In the genomic region with DNA sequence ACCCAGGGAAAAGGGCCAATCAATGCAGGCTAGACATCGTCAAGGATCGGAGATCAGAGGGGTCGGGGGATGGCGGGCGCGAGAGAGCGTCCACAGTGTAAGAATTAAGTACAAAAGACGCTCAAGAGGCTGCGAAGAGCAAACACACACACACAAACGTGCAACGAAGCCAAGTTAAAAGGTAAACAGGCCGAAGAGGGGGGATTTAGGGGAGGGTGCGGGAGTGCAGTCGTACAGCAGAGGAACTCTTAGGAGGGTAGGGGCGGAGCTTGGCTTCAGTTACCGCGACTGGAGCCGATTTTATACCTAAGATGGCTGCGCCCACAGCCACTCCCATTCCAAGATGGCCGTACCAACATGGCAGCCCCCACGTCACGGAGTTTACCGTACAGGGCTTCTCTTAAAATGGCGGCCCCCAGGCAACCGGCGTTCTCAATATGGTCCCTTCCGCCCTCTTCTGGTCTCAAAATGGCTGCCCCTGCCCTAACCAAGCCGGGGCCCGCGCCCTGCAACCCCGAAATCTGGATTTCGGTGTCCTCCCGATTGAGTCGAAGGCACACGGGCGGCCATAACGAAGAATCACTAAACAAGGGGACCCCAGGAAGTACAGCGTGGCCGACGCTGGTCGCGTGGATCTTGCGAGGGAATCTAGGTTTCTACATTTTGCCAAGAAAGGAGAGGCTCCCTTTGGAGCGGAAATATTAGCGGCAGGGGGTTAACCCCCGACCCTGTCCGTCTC, we compare ENCODE assay signal across 1 cellular context.
TF ChIP-seq lines count a peak whose summit lies in the region.

No MANE protein-coding gene starts in this region.

TF ChIP-seq in SK-N-SH, 30 proteins besides CTCF, POLR2A, EP300 and RAD21 (continued from another document):
- TF ChIP-seq, protein P1, sequence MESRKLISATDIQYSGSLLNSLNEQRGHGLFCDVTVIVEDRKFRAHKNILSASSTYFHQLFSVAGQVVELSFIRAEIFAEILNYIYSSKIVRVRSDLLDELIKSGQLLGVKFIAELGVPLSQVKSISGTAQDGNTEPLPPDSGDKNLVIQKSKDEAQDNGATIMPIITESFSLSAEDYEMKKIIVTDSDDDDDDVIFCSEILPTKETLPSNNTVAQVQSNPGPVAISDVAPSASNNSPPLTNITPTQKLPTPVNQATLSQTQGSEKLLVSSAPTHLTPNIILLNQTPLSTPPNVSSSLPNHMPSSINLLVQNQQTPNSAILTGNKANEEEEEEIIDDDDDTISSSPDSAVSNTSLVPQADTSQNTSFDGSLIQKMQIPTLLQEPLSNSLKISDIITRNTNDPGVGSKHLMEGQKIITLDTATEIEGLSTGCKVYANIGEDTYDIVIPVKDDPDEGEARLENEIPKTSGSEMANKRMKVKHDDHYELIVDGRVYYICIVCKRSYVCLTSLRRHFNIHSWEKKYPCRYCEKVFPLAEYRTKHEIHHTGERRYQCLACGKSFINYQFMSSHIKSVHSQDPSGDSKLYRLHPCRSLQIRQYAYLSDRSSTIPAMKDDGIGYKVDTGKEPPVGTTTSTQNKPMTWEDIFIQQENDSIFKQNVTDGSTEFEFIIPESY (IDR thresholded peaks at IDR 0.05; ENCODE audit: borderline replicate concordance, low read depth), result no peak
- TF ChIP-seq FOSL2 (IDR thresholded peaks at IDR 0.05; ENCODE audit: borderline replicate concordance, low read depth) (no peak), RCOR1 (IDR thresholded peaks at IDR 0.05; ENCODE audit: low read length) (peak; percentile 27), MEF2A (IDR thresholded peaks at IDR 0.05; ENCODE audit: borderline replicate concordance, low read depth) (no peak), CHD2 (IDR thresholded peaks at IDR 0.05; ENCODE audit: low read length, partially characterized antibody) (peak; percentile 85), EZH2phosphoT487 (IDR thresholded peaks at IDR 0.05; ENCODE audit: borderline replicate concordance, low read depth) (no peak), FOXM1 (IDR thresholded peaks at IDR 0.05; ENCODE audit: low read depth) (no peak), NFIC (IDR thresholded peaks at IDR 0.05; ENCODE audit: borderline replicate concordance) (no peak), SIN3A (IDR thresholded peaks at IDR 0.05; ENCODE audit: borderline replicate concordance, low read depth, low read length) (0 out of 2 replicates have a peak, but pooled peaks have one; percentile 62), SMC3 (IDR thresholded peaks at IDR 0.05; ENCODE audit: low read depth, low read length) (no peak), NRF1 (IDR thresholded peaks at IDR 0.05; ENCODE audit: low read depth, low read length) (no peak), YY1 (IDR thresholded peaks at IDR 0.05; ENCODE audit: low read depth) (peak; percentile 100), JUND (IDR thresholded peaks at IDR 0.05) (peak; percentile 56; the same call in 1 of the 2 replicates), MAX (IDR thresholded peaks at IDR 0.05; ENCODE audit: low read depth) (no peak), RFX5 (IDR thresholded peaks at IDR 0.05; ENCODE audit: low read length) (no peak), GATA2 (CRISPR knock-in tag; IDR thresholded peaks at IDR 0.05) (no peak), FOXJ3 (CRISPR knock-in tag; IDR thresholded peaks at IDR 0.05) (no peak; the same call in 1 of the 2 replicates), MXI1 (IDR thresholded peaks at IDR 0.05; ENCODE audit: low read depth, low read length) (0 out of 2 replicates have a peak, but pooled peaks have one; percentile 3), TEAD4 (IDR thresholded peaks at IDR 0.05; ENCODE audit: borderline replicate concordance, insufficient read depth) (peak; percentile 95), REST (IDR thresholded peaks at IDR 0.05; ENCODE audit: low read depth, low read length) (no peak), TCF12 (IDR thresholded peaks at IDR 0.05) (peak; percentile 14; the same call in 1 of the 2 replicates), RXRA (IDR thresholded peaks at IDR 0.05; ENCODE audit: borderline replicate concordance, low read depth) (no peak), GABPA (IDR thresholded peaks at IDR 0.05; ENCODE audit: low read depth) (peak; percentile 72)
- TF ChIP-seq, protein P2, sequence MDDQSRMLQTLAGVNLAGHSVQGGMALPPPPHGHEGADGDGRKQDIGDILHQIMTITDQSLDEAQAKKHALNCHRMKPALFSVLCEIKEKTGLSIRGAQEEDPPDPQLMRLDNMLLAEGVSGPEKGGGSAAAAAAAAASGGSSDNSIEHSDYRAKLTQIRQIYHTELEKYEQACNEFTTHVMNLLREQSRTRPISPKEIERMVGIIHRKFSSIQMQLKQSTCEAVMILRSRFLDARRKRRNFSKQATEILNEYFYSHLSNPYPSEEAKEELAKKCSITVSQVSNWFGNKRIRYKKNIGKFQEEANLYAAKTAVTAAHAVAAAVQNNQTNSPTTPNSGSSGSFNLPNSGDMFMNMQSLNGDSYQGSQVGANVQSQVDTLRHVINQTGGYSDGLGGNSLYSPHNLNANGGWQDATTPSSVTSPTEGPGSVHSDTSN (IDR thresholded peaks at IDR 0.05), result peak; percentile 45; the same call in 1 of the 2 replicates
- TF ChIP-seq, protein P3, sequence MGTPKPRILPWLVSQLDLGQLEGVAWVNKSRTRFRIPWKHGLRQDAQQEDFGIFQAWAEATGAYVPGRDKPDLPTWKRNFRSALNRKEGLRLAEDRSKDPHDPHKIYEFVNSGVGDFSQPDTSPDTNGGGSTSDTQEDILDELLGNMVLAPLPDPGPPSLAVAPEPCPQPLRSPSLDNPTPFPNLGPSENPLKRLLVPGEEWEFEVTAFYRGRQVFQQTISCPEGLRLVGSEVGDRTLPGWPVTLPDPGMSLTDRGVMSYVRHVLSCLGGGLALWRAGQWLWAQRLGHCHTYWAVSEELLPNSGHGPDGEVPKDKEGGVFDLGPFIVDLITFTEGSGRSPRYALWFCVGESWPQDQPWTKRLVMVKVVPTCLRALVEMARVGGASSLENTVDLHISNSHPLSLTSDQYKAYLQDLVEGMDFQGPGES (IDR thresholded peaks at IDR 0.05; ENCODE audit: low read depth, low read length), result no peak
- TF ChIP-seq, protein P4, sequence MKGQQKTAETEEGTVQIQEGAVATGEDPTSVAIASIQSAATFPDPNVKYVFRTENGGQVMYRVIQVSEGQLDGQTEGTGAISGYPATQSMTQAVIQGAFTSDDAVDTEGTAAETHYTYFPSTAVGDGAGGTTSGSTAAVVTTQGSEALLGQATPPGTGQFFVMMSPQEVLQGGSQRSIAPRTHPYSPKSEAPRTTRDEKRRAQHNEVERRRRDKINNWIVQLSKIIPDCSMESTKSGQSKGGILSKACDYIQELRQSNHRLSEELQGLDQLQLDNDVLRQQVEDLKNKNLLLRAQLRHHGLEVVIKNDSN (IDR thresholded peaks at IDR 0.05; ENCODE audit: borderline replicate concordance, low read depth), result peak; percentile 37; the same call in 1 of the 2 replicates
